8 cellular contexts compared by ENCODE assay signal in genomic region chr19:40529093-40529954, GRCh38. TPM values are rescaled to one million over a fixed set of nuclear protein-coding genes. Genes with fewer than 3 reads are reported as not detected.
DNase-seq lines count a peak whose midpoint lies in the region; ATAC-seq and TF ChIP-seq lines count a peak whose summit lies in the region.

No MANE protein-coding gene starts in this region.

- no peaks in the 10 kb centered on the region for H3K36me3 Mint-ChIP-seq in HFFc6 (ENCODE audit: low read depth)
- H3K36me3 Mint-ChIP-seq in central memory CD8-positive, alpha-beta T cell (ENCODE audit: insufficient read depth), result peaks cover 14% of the 10 kb centered on the region

- peaks cover 35% of the 10 kb centered on the region for H3K27me3 Mint-ChIP-seq in HFFc6 (ENCODE audit: insufficient read depth)
- H3K27me3 Mint-ChIP-seq in central memory CD8-positive, alpha-beta T cell, result peaks cover 22% of the 10 kb centered on the region

- H3K4me3 Mint-ChIP-seq in HFFc6, result peak overlapping the region; percentile 81
- H3K4me3 Mint-ChIP-seq in central memory CD8-positive, alpha-beta T cell, result peak overlapping the region; percentile 66

- peak overlapping the region; percentile 26 for H3K4me3 ChIP-seq in kidney epithelial cell (ENCODE audit: low read depth, low read length)

- no peaks in the 10 kb centered on the region for H3K36me3 ChIP-seq in kidney epithelial cell (ENCODE audit: control insufficient read depth, insufficient read depth, low read length)

- H3K4me1 Mint-ChIP-seq in HFFc6 (ENCODE audit: low read depth), result peaks cover 13% of the 10 kb centered on the region
- peaks cover 7% of the 10 kb centered on the region for H3K4me1 Mint-ChIP-seq in central memory CD8-positive, alpha-beta T cell

- H3K27me3 ChIP-seq in kidney epithelial cell (ENCODE audit: control insufficient read depth, insufficient read depth, low read length), result peaks cover 17% of the 10 kb centered on the region

- peak; percentile 73 for ATAC-seq in central memory CD8-positive, alpha-beta T cell (replicated peaks; ENCODE audit: extremely low read depth, poor library complexity, severe bottlenecking)
- ATAC-seq in HG03457 (IDR thresholded peaks at IDR 0.05; ENCODE audit: unreplicated experiment), result no peak

- H3K27ac Mint-ChIP-seq in HFFc6, result peak overlapping the region; percentile 22; the same call in 1 of the 2 replicates
- peak overlapping the region; percentile 81 for H3K27ac Mint-ChIP-seq in central memory CD8-positive, alpha-beta T cell (ENCODE audit: low read depth)

- DNase-seq in D341Med (ENCODE audit: low spot score) (peak; percentile 99), HFFc6 (peak; percentile 26), NCI-H226 (peak; percentile 63), kidney epithelial cell (ENCODE audit: low read depth) (peak; percentile 14)
- DNase-seq in activated CD4-positive, CD25-positive, alpha-beta regulatory T cell treated with anti-CD3 and anti-CD28 coated beads, Interleukin-2, amount 50 U/mL, for 72 hours, result peak; percentile 95
- peak; percentile 86 to 92 for DNase-seq in central memory CD8-positive, alpha-beta T cell (ENCODE audit: low spot score in 2 of 2)
- peak; percentile 86 for DNase-seq in stimulated activated CD4-positive, alpha-beta T cell treated with anti-CD3 and anti-CD28 coated beads, Interleukin-12 subunit alpha, Interleukin-12 subunit beta, amount 100 ng/mL, for 4 hours

- H3K9me3 Mint-ChIP-seq in HFFc6, result no peaks in the 10 kb centered on the region
- H3K9me3 Mint-ChIP-seq in central memory CD8-positive, alpha-beta T cell, result no peaks in the 10 kb centered on the region

- peak; percentile 96 for TF ChIP-seq CTCF in HFFc6 (IDR thresholded peaks at IDR 0.05)
- peak; percentile 91 for TF ChIP-seq CTCF in kidney epithelial cell (IDR thresholded peaks at IDR 0.05; ENCODE audit: insufficient read depth, low read length, poor library complexity, severe bottlenecking)

RNA-seq across cellular contexts. Expression of gene SHKBP1, which starts 47.3 kb away (rescaled TPM):
- total RNA-seq in HFFc6 (2021; fragmentation: NEBNext Ultra II Directional; extraction: Animal tissue kit (Norgen Biotek cat#: 25700)), result 10 to 100 TPM; 58.5 to 95.2 (median 83.0) TPM
- total RNA-seq in kidney epithelial cell, result 105 and 142 TPM in 2 replicates

Comparison
In these comparisons a context has a peak if more than half of its experiments do, and no peak if none do; other contexts are left out.
1. DNase-seq: peak in every context shown above with its lines; median percentile 99 in D341Med; 95 in activated CD4-positive, CD25-positive, alpha-beta regulatory T cell treated with anti-CD3 and anti-CD28 coated beads, Interleukin-2, amount 50 U/mL, for 72 hours; 89 in central memory CD8-positive, alpha-beta T cell; 86 in stimulated activated CD4-positive, alpha-beta T cell treated with anti-CD3 and anti-CD28 coated beads, Interleukin-12 subunit alpha, Interleukin-12 subunit beta, amount 100 ng/mL, for 4 hours; 63 in NCI-H226; 26 in HFFc6; 14 in kidney epithelial cell.